ENCODE assay signal across 20 cellular contexts in genomic region chr1:214461305-214461704, GRCh38.
DNase-seq lines count a peak whose midpoint lies in the region; ATAC-seq, FAIRE-seq and TF ChIP-seq lines count a peak whose summit lies in the region.
"Had no signal": no experiment of that assay in that cellular context is flagged by ENCODE, and none has a peak within 500 bp of the region (broad histone marks: within the 10 kb centered on the region; RNA-seq: fewer than 3 reads in every experiment).

No MANE protein-coding gene starts in this region.

- H2BK120ac ChIP-seq in H1 (replicated peaks; ENCODE audit: low read depth, low read length) (no peak overlapping the region), trophoblast cell (ENCODE audit: insufficient read depth, low read length, poor library complexity) (no peak overlapping the region)

- H2BK5ac ChIP-seq in H1 (ENCODE audit: low read depth, low read length), result no peak overlapping the region
- no peak overlapping the region for H2BK5ac ChIP-seq in trophoblast cell (ENCODE audit: low read depth, low read length, poor library complexity)

- TF ChIP-seq RAD21 in H1 (IDR thresholded peaks at IDR 0.05 in 1 of 2, conservative IDR thresholded peaks at IDR 0.05 in 1 of 2; ENCODE audit: low read depth in 2 of 2, low read length in 2 of 2), result no peak

- no peak overlapping the region for H3K56ac ChIP-seq in H1 (replicated peaks; ENCODE audit: insufficient read length, low read depth, low read length)

- H3K4ac ChIP-seq in H1 (replicated peaks; ENCODE audit: insufficient read length, low read depth, low read length) (no peak overlapping the region), trophoblast cell (ENCODE audit: low read depth, low read length) (peak overlapping the region; percentile 56)

- 94% methylated on average over 4 of the region's 4 CpGs; no CpG with 5 or more reads in 1 of the 2 experiments for WGBS in H1 (ENCODE audit: extremely low coverage in 1 of 2, insufficient coverage in 1 of 2, insufficient read length in 1 of 2, insufficient replicate concordance in 2 of 2, low coverage in 1 of 2, low lambda C conversion rate in 2 of 2, missing lambda C conversion rate in 1 of 2), 2 experiments
- no CpG with 5 or more reads among the region's 4 CpGs for WGBS in trophoblast cell (ENCODE audit: extremely low coverage, insufficient coverage, insufficient read length)

- TF ChIP-seq POLR2A in H1 (IDR thresholded peaks at IDR 0.05; ENCODE audit: control extremely low read depth in 1 of 2, low read depth in 2 of 2, low read length in 2 of 2), result no peak

- H3K36me3 ChIP-seq in HEK293 (ENCODE audit: control insufficient read depth in 2 of 2, insufficient read depth in 1 of 2, low read length in 2 of 2) (peaks cover 0 to 4% of the 10 kb centered on the region in 2 experiments; a peak in 1 of 3 replicates), PC-9 (ENCODE audit: low read depth) (no peaks in the 10 kb centered on the region), H1 (ENCODE audit: control insufficient read depth in 2 of 4, insufficient read depth in 4 of 4, low read length in 3 of 4) (peaks cover 0 to 3% (median 2%) of the 10 kb centered on the region in 4 experiments; a peak in 1 of 8 replicates), trophoblast cell (ENCODE audit: control insufficient read depth in 1 of 2, insufficient read depth in 2 of 2, low read length in 2 of 2) (peaks cover 4 to 9% of the 10 kb centered on the region in 2 experiments)
- H3K36me3 ChIP-seq: BLaER1 treated with 17β-estradiol and CSF1 and Interleukin-3, amounts not matched to agents 10 nM and 100 nM had no signal

- TSS peak; percentile 13 for BruUV-seq in PC-9 (replicated peaks; lab: Mats Ljungman, UMichigan)

- H3K14ac ChIP-seq in H1 (ENCODE audit: insufficient read length) (no peak overlapping the region), trophoblast cell (ENCODE audit: low read length) (no peak overlapping the region)

- H3F3A ChIP-seq in PC-9 (ENCODE audit: insufficient read depth, low read depth), result peaks cover 4% of the 10 kb centered on the region

- H3K9me2 ChIP-seq in PC-9 (ENCODE audit: insufficient read depth), result no peaks in the 10 kb centered on the region

- DNase-seq in PC-9, result no peak
- no peak for DNase-seq in H1 (ENCODE audit: low read depth in 1 of 2, low spot score in 2 of 2)
- no peak for DNase-seq in trophoblast cell
- DNase-seq in posterior cingulate gyrus, result no peak
- DNase-seq in NCI-H82 treated with DMSO at 0.1 percent for 48 hours (lab: John Stamatoyannopoulos, UW; ENCODE audit: unreplicated experiment), result no peak
- DNase-seq: CD8-positive, alpha-beta memory T cell; COR-L47; DMS 273 treated with DMSO at 0.1 percent for 48 hours; DMS53; DND-41; EL; H7; IMR-90; KBM-7 had no signal

- CTCF ChIA-PET in HEK293 (lab: Yijun Ruan, JAX) (no interaction called here), PC-9 (lab: Charles Lee) (no interaction called here), H1 (lab: Charles Lee; ENCODE audit: partially characterized antibody) (interaction anchor here (0.7 to 1.3 kb wide), 2 partner anchors 11 to 48 kb away, joined by 3 to 4 read pairs; no protein-coding TSS in a partner anchor)

- H2BK15ac ChIP-seq in H1 (ENCODE audit: low read length), result no peak overlapping the region

- peaks cover 6% of the 10 kb centered on the region; the same call in 1 of the 2 replicates for H3K79me1 ChIP-seq in H1 (ENCODE audit: low read depth, low read length)
- peaks cover 9% of the 10 kb centered on the region for H3K79me1 ChIP-seq in trophoblast cell (ENCODE audit: low read length)

- no peak for TF ChIP-seq EP300 in H1 (IDR thresholded peaks at IDR 0.05; ENCODE audit: borderline replicate concordance in 1 of 2, low read depth in 2 of 2, low read length in 2 of 2)

- H2BK12ac ChIP-seq in H1 (ENCODE audit: low read depth, low read length) (no peak overlapping the region), trophoblast cell (ENCODE audit: low read length) (no peak overlapping the region)

- H3K23ac ChIP-seq in H1 (ENCODE audit: insufficient read length) (no peak overlapping the region), trophoblast cell (ENCODE audit: low read length) (no peak overlapping the region)

- H3K18ac ChIP-seq in H1 (ENCODE audit: extremely low read depth, low read length), result no peak overlapping the region
- no peak overlapping the region for H3K18ac ChIP-seq in trophoblast cell (ENCODE audit: low read length)

- POLR2A ChIA-PET in HEK293 (lab: Yijun Ruan, JAX) (no interaction called here), PC-9 (lab: Charles Lee; ENCODE audit: unreplicated experiment) (no interaction called here), H1 (lab: Charles Lee; ENCODE audit: partially characterized antibody) (interaction anchor here (1.5 kb wide), 1 partner anchor 89 kb away, joined by 4 read pairs; no protein-coding TSS in a partner anchor)

- H3K4me2 ChIP-seq in PC-9, result no peak overlapping the region
- H3K4me2 ChIP-seq in H1 (ENCODE audit: insufficient read depth in 1 of 2, low read depth in 2 of 2, low read length in 2 of 2), result no peak overlapping the region
- H3K4me2 ChIP-seq in trophoblast cell (ENCODE audit: low read length), result no peak overlapping the region
- H3K4me2 ChIP-seq: BLaER1 treated with 17β-estradiol and CSF1 and Interleukin-3, amounts not matched to agents 10 nM and 100 nM had no signal

- H4K8ac ChIP-seq in H1 (ENCODE audit: extremely low read depth, insufficient read depth, low read length), result no peak overlapping the region
- H4K8ac ChIP-seq in trophoblast cell (ENCODE audit: low read depth, low read length), result no peak overlapping the region

- no peak for ATAC-seq in HG03342 (IDR thresholded peaks at IDR 0.05; ENCODE audit: unreplicated experiment)
- ATAC-seq: HCT116 had no signal

- H4K5ac ChIP-seq in H1 (ENCODE audit: insufficient read length, low read depth, low read length), result no peak overlapping the region

- no peak for FAIRE-seq in H1 (lab: Jason Lieb, UNC)
- FAIRE-seq: GM12891 had no signal

- H3K4me1 ChIP-seq in HEK293 (ENCODE audit: control insufficient read depth, insufficient read depth, low read length) (peaks cover under 1% of the 10 kb centered on the region; the same call in 1 of the 2 replicates), PC-9 (replicated peaks; ENCODE audit: insufficient read depth) (peaks cover 9% of the 10 kb centered on the region), H1 (replicated peaks in 1 of 4; ENCODE audit: control insufficient read depth in 3 of 4, insufficient read depth in 4 of 4, low read length in 3 of 4) (peaks cover 7 to 13% (median 10%) of the 10 kb centered on the region in 4 experiments), trophoblast cell (ENCODE audit: control insufficient read depth in 1 of 2, insufficient read depth in 2 of 2, low read length in 2 of 2) (peaks cover 19 to 23% of the 10 kb centered on the region in 2 experiments)
- H3K4me1 ChIP-seq: BLaER1 treated with 17β-estradiol and CSF1 and Interleukin-3, amounts not matched to agents 10 nM and 100 nM had no signal

- TF ChIP-seq CTCF in HEK293 (tag by site-specific recombination; IDR thresholded peaks at IDR 0.05) (no peak), PC-9 (conservative IDR thresholded peaks at IDR 0.05) (no peak), H1 (IDR thresholded peaks at IDR 0.05; ENCODE audit: control extremely low read depth in 1 of 3, insufficient read depth in 1 of 3, low read depth in 1 of 3, low read length in 3 of 3) (no peak)

- H3K9ac ChIP-seq in H1 (replicated peaks in 1 of 4; ENCODE audit: extremely low read depth in 1 of 4, low read depth in 3 of 4, low read length in 3 of 4) (no peak overlapping the region), trophoblast cell (ENCODE audit: low read length) (no peak overlapping the region)
- H3K9ac ChIP-seq: BLaER1 treated with 17β-estradiol and CSF1 and Interleukin-3, amounts not matched to agents 10 nM and 100 nM had no signal

- H3K9me3 ChIP-seq in HEK293 (ENCODE audit: control insufficient read depth, insufficient read depth, low read depth, low read length) (no peaks in the 10 kb centered on the region), PC-9 (ENCODE audit: insufficient read depth, low read depth) (no peaks in the 10 kb centered on the region), H1 (ENCODE audit: insufficient read depth in 2 of 2, low read depth in 1 of 2, low read length in 1 of 2) (no peaks in the 10 kb centered on the region), trophoblast cell (ENCODE audit: insufficient read depth, low read depth, low read length) (no peaks in the 10 kb centered on the region)
- H3K9me3 ChIP-seq: BLaER1 treated with 17β-estradiol and CSF1 and Interleukin-3, amounts not matched to agents 10 nM and 100 nM had no signal

- H3K79me2 ChIP-seq in PC-9 (ENCODE audit: low read depth) (peaks cover 32% of the 10 kb centered on the region), H1 (ENCODE audit: control insufficient read depth in 1 of 2, insufficient read depth in 2 of 2, low read length in 2 of 2) (peaks cover 0 to 67% of the 10 kb centered on the region in 2 experiments; a peak in 2 of 4 replicates), trophoblast cell (ENCODE audit: control insufficient read depth, insufficient read depth, low read length, poor library complexity) (peaks cover 11% of the 10 kb centered on the region)

- no peaks in the 10 kb centered on the region for H4K20me1 ChIP-seq in PC-9 (ENCODE audit: insufficient read depth)
- no peaks in the 10 kb centered on the region for H4K20me1 ChIP-seq in H1 (replicated peaks in 1 of 2; ENCODE audit: control insufficient read depth in 1 of 2, insufficient read depth in 2 of 2, low read length in 2 of 2)
- H4K20me1 ChIP-seq: BLaER1 treated with 17β-estradiol and CSF1 and Interleukin-3, amounts not matched to agents 10 nM and 100 nM had no signal

- intact Hi-C loops in PC-9 (cut with micrococcal nuclease; ENCODE audit: unreplicated experiment) (no loop called here), posterior cingulate gyrus (cut with DNase I) (no loop called here)

- H3K4me3 ChIP-seq in HEK293 (ENCODE audit: low read depth, low read length) (no peak overlapping the region), PC-9 (no peak overlapping the region), H1 (ENCODE audit: extremely low read depth in 1 of 4, insufficient read depth in 2 of 4, low read depth in 3 of 4, low read length in 4 of 4) (no peak overlapping the region), trophoblast cell (ENCODE audit: low read depth, low read length) (no peak overlapping the region)
- H3K4me3 ChIP-seq: BLaER1 treated with 17β-estradiol and CSF1 and Interleukin-3, amounts not matched to agents 10 nM and 100 nM; GM23338 had no signal

- H3K27me3 ChIP-seq in PC-9 (ENCODE audit: insufficient read depth, low read depth), result no peaks in the 10 kb centered on the region
- H3K27me3 ChIP-seq in H1 (replicated peaks in 1 of 4; ENCODE audit: control insufficient read depth in 3 of 4, extremely low read depth in 1 of 4, insufficient read depth in 3 of 4, low read length in 3 of 4), result no peaks in the 10 kb centered on the region
- H3K27me3 ChIP-seq in trophoblast cell (ENCODE audit: insufficient read depth, low read length), result no peaks in the 10 kb centered on the region
- H3K27me3 ChIP-seq: BLaER1 treated with 17β-estradiol and CSF1 and Interleukin-3, amounts not matched to agents 10 nM and 100 nM had no signal

- no peak overlapping the region for H4K12ac ChIP-seq in trophoblast cell (ENCODE audit: low read depth, low read length)

- H4K91ac ChIP-seq in H1 (replicated peaks; ENCODE audit: insufficient read length, low read length) (no peak overlapping the region), trophoblast cell (ENCODE audit: low read depth, low read length) (no peak overlapping the region)

- H3K27ac ChIP-seq in HEK293 (ENCODE audit: extremely low read depth, low read depth, low read length) (no peak overlapping the region), PC-9 (no peak overlapping the region), H1 (ENCODE audit: low read depth, low read length) (no peak overlapping the region), trophoblast cell (ENCODE audit: low read depth, low read length) (no peak overlapping the region)
- H3K27ac ChIP-seq: BLaER1 treated with 17β-estradiol and CSF1 and Interleukin-3, amounts not matched to agents 10 nM and 100 nM had no signal

- H2AK5ac ChIP-seq in H1 (ENCODE audit: low read depth, low read length), result peak overlapping the region; percentile 77; the same call in 1 of the 2 replicates
- H2AK5ac ChIP-seq in trophoblast cell (ENCODE audit: low read length), result no peak overlapping the region

- H3K23me2 ChIP-seq in H1 (ENCODE audit: low read depth, low read length), result peaks cover 4% of the 10 kb centered on the region; the same call in 1 of the 2 replicates

- no peak overlapping the region for H2BK20ac ChIP-seq in H1 (ENCODE audit: low read length)

- H2AFZ ChIP-seq in PC-9 (no peak overlapping the region), H1 (ENCODE audit: low read length) (no peak overlapping the region), trophoblast cell (ENCODE audit: insufficient read depth, low read length, poor library complexity) (no peak overlapping the region)
- H2AFZ ChIP-seq: GM23338 had no signal
